In genomic region chrX:15790766-15791380, GRCh38 we compare ENCODE assay signal across 1 cellular context.
TF ChIP-seq lines count a peak whose summit lies in the region.

No MANE protein-coding gene starts in this region.

TF ChIP-seq in GM12878, 131 proteins besides CTCF, POLR2A, EP300 and RAD21:
- TF ChIP-seq NKRF (conservative IDR thresholded peaks at IDR 0.05) (no peak), ATF2 (IDR thresholded peaks at IDR 0.05; ENCODE audit: low read length) (no peak), REST (IDR thresholded peaks at IDR 0.05; ENCODE audit: low read depth, low read length) (no peak), ZNF274 (IDR thresholded peaks at IDR 0.05; ENCODE audit: insufficient read depth, insufficient read length) (no peak), ZBTB40 (IDR thresholded peaks at IDR 0.05; ENCODE audit: borderline replicate concordance) (peak; percentile 1; the same call in 1 of the 2 replicates), POU2F2 (IDR thresholded peaks at IDR 0.05; ENCODE audit: borderline replicate concordance, low read depth, low read length) (no peak), MYC (IDR thresholded peaks at IDR 0.05; ENCODE audit: insufficient read depth, insufficient read length, insufficient replicate concordance, low read length, severe bottlenecking) (no peak), RB1 (IDR thresholded peaks at IDR 0.05; ENCODE audit: borderline replicate concordance) (no peak), SPI1 (IDR thresholded peaks at IDR 0.05; ENCODE audit: borderline replicate concordance, insufficient read depth, low read depth, low read length) (peak; percentile 52)
